Comparison of ENCODE assay signal across 5 cellular contexts in the genomic region with DNA sequence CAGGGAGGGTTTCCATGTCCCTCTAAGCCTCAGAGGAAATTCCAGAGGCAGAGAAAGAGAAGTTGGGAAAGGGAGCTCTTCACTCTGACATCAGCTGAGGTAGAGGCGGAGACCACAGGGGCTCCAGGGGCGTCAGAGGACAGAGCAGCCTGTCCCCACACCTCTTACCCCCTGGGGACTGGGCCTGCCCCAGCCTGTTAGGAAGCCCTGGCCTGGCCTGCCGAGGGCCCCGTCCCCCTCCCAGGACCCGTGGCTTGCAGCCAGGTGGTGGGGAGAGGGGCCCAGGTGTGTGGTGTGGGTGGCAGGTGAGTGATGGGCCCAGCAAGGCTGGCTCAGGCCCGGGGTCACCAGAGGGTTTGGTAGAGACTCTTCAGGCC. TPM values are rescaled to one million over a fixed set of nuclear protein-coding genes. Genes with fewer than 3 reads are reported as not detected.
"Had no signal": no experiment of that assay in that cellular context is flagged by ENCODE, and none has a peak within 500 bp of the region (broad histone marks: within the 10 kb centered on the region; RNA-seq: fewer than 3 reads in every experiment).

No MANE protein-coding gene starts in this region.

RNA-seq across cellular contexts. Expression of a gene that starts 2.2 kb away (rescaled TPM):
- total RNA-seq: HT1080, K562, M059J, SK-MEL-5 had no signal

RNA-seq across cellular contexts. Expression of a gene that starts 9.5 kb away (rescaled TPM):
- total RNA-seq: HT1080, M059J had no signal
- polyA plus RNA-seq: IgD-negative memory B cell, K562 had no signal

RNA-seq across cellular contexts. Expression of a gene that starts 28.6 kb away (rescaled TPM):
- total RNA-seq: HT1080, K562, M059J, SK-MEL-5 had no signal
- polyA plus RNA-seq: IgD-negative memory B cell, K562 had no signal

RNA-seq across cellular contexts. Expression of a gene that starts 36.9 kb away (rescaled TPM):
- polyA plus RNA-seq: IgD-negative memory B cell had no signal
